ENCODE assay signal across 1 cellular context in genomic region chrX:103517246-103517645, GRCh38.
A peak's percentile ranks its signal among the peaks of the same experiment; 100 is the strongest.
TF ChIP-seq lines count a peak whose summit lies in the region.

No MANE protein-coding gene starts in this region.

TF ChIP-seq in IMR-90, 13 proteins besides CTCF, POLR2A, EP300 and RAD21:
- no peak for TF ChIP-seq RFX5 (IDR thresholded peaks at IDR 0.05; ENCODE audit: low read depth, low read length)
- TF ChIP-seq MAFK (IDR thresholded peaks at IDR 0.05; ENCODE audit: low read depth, low read length): peak; percentile 53
TF ChIP-seq in IMR-90: peak in this region for 1.
